Comparison of ENCODE assay signal across 13 cellular contexts in genomic region chr6:46184114-46184513, GRCh38. TPM values are rescaled to one million over a fixed set of nuclear protein-coding genes. Genes with fewer than 3 reads are reported as not detected.
DNase-seq lines count a peak whose midpoint lies in the region; ATAC-seq and TF ChIP-seq lines count a peak whose summit lies in the region.
"Had no signal": no experiment of that assay in that cellular context is flagged by ENCODE, and none has a peak within 500 bp of the region (broad histone marks: within the 10 kb centered on the region; RNA-seq: fewer than 3 reads in every experiment).

No MANE protein-coding gene starts in this region.

- ATAC-seq in GM23338 (no peak), sciatic nerve (peak; percentile 24), HG03280 (IDR thresholded peaks at IDR 0.05; ENCODE audit: unreplicated experiment) (no peak)
- ATAC-seq: K562; stimulated activated naive CD8-positive, alpha-beta T cell treated with anti-CD3 and anti-CD28 coated beads, Interleukin-15, Interleukin-2, amounts not matched to agents 100 U/mL and 50 U/mL, for 24 hours had no signal

- H3K27ac Mint-ChIP-seq in GM23338: no peak overlapping the region

- H3K4me1 Mint-ChIP-seq in GM23338: no peaks in the 10 kb centered on the region; the same call in 2 of the 3 replicates

- no peaks in the 10 kb centered on the region for H3K9me3 ChIP-seq in SJCRH30 (replicated peaks)
- H3K9me3 ChIP-seq in OCI-LY7 (ENCODE audit: low read length): no peaks in the 10 kb centered on the region
- H3K9me3 ChIP-seq: SK-N-SH had no signal

- H3K36me3 ChIP-seq in GM23338 (ENCODE audit: insufficient read depth) (no peaks in the 10 kb centered on the region), SJCRH30 (no peaks in the 10 kb centered on the region), OCI-LY7 (ENCODE audit: insufficient read depth, low read length) (no peaks in the 10 kb centered on the region)

- H3K27ac ChIP-seq in GM23338 (ENCODE audit: low read depth): no peak overlapping the region
- H3K27ac ChIP-seq in SJCRH30: no peak overlapping the region
- no peak overlapping the region for H3K27ac ChIP-seq in OCI-LY7 (ENCODE audit: low read depth, low read length, poor library complexity, severe bottlenecking)

- no peaks in the 10 kb centered on the region for H3K4me1 ChIP-seq in GM23338 (ENCODE audit: insufficient read depth)
- H3K4me1 ChIP-seq in SJCRH30: peaks cover 2% of the 10 kb centered on the region; the same call in 1 of the 2 replicates
- no peaks in the 10 kb centered on the region for H3K4me1 ChIP-seq in OCI-LY7 (ENCODE audit: insufficient read depth, low read length, poor library complexity, severe bottlenecking)

- H3K4me3 ChIP-seq in GM23338: no peak overlapping the region
- no peak overlapping the region for H3K4me3 ChIP-seq in SJCRH30
- no peak overlapping the region for H3K4me3 ChIP-seq in fibroblast of mammary gland (ENCODE audit: control insufficient read depth, low read depth, low read length)
- no peak overlapping the region for H3K4me3 ChIP-seq in OCI-LY7 (ENCODE audit: low read depth, low read length, poor library complexity, severe bottlenecking)
- H3K4me3 ChIP-seq: K562 had no signal

- H3K27me3 ChIP-seq in GM23338 (ENCODE audit: insufficient read depth) (no peaks in the 10 kb centered on the region), SJCRH30 (no peaks in the 10 kb centered on the region)

- H3K4me2 ChIP-seq in GM23338: no peak overlapping the region
- H3K4me2 ChIP-seq in OCI-LY7 (ENCODE audit: low read length): no peak overlapping the region
- H3K4me2 ChIP-seq: SK-N-SH had no signal

- H3K27me3 Mint-ChIP-seq in GM23338 (ENCODE audit: insufficient read depth, low read depth, poor library complexity): no peaks in the 10 kb centered on the region

- peak; percentile 24 for DNase-seq in GM23338 (ENCODE audit: low spot score)
- peak; percentile 31 to 43 for DNase-seq in SJCRH30
- peak; percentile 94 for DNase-seq in fibroblast of mammary gland (ENCODE audit: low read depth)
- DNase-seq in sciatic nerve (ENCODE audit: low spot score): no peak
- no peak for DNase-seq in effector CD4-positive, alpha-beta T cell
- no peak for DNase-seq in OCI-LY7 (ENCODE audit: low spot score)
- no peak for DNase-seq in hippocampal formation (lab: John Stamatoyannopoulos, UW)
- DNase-seq: activated CD4-positive, alpha-beta T cell treated with anti-CD3 and anti-CD28 coated beads for 4 hours; activated effector memory CD4-positive, alpha-beta T cell treated with Interleukin-2 at 50 U/mL for 16 hours; SK-N-SH; stimulated activated naive CD8-positive, alpha-beta T cell treated with anti-CD3 and anti-CD28 coated beads, Interleukin-15, Interleukin-2, amounts not matched to agents 100 U/mL and 50 U/mL, for 24 hours had no signal

- H3K79me2 ChIP-seq in GM23338 (replicated peaks; ENCODE audit: insufficient read depth) (no peaks in the 10 kb centered on the region), OCI-LY7 (ENCODE audit: insufficient read depth, low read depth, low read length) (no peaks in the 10 kb centered on the region)

- H4K20me1 ChIP-seq in GM23338 (replicated peaks; ENCODE audit: insufficient read depth) (no peaks in the 10 kb centered on the region), OCI-LY7 (ENCODE audit: insufficient read depth, low read length) (no peaks in the 10 kb centered on the region)

- H3K9me2 ChIP-seq in GM23338 (ENCODE audit: insufficient read depth) (peaks cover 3% of the 10 kb centered on the region; the same call in 1 of the 2 replicates), OCI-LY7 (ENCODE audit: insufficient read depth, low read length) (no peaks in the 10 kb centered on the region)
- H3K9me2 ChIP-seq: SK-N-SH had no signal

- intact Hi-C loops in sciatic nerve (cut with DNase I) (no loop called here), OCI-LY7 (cut with micrococcal nuclease; ENCODE audit: unreplicated experiment) (no loop called here)

- TF ChIP-seq CTCF in GM23338 (conservative IDR thresholded peaks at IDR 0.05; ENCODE audit: low read depth in 2 of 2) (no peak), fibroblast of mammary gland (conservative IDR thresholded peaks at IDR 0.05; ENCODE audit: control insufficient read depth, insufficient read depth, low read depth, low read length) (peak; percentile 35), OCI-LY7 (conservative IDR thresholded peaks at IDR 0.05; ENCODE audit: low read length) (no peak)

- CTCF ChIA-PET in OCI-LY7 (lab: Charles Lee; ENCODE audit: unreplicated experiment): no interaction called here

- no peaks in the 10 kb centered on the region for H3K9me3 Mint-ChIP-seq in GM23338

- no peak overlapping the region for H3K4me3 Mint-ChIP-seq in GM23338

- H3F3A ChIP-seq in GM23338 (replicated peaks; ENCODE audit: low read depth): no peaks in the 10 kb centered on the region

- BruUV-seq in OCI-LY7 (replicated peaks; lab: Mats Ljungman, UMichigan): no TSS peak

- POLR2A ChIA-PET in OCI-LY7 (lab: Charles Lee): no interaction called here

- H2AFZ ChIP-seq in GM23338 (no peak overlapping the region), OCI-LY7 (ENCODE audit: low read length) (no peak overlapping the region)

- no peaks in the 10 kb centered on the region for H3K36me3 Mint-ChIP-seq in GM23338 (ENCODE audit: low read depth)

TF ChIP-seq in GM23338, 12 proteins besides CTCF, POLR2A, EP300 and RAD21 (continues in another document):
- TF ChIP-seq JUNB (IDR thresholded peaks at IDR 0.05; ENCODE audit: unreplicated experiment): no peak
- TF ChIP-seq EZH2phosphoT487 (IDR thresholded peaks at IDR 0.05; ENCODE audit: unreplicated experiment): no peak
- no peak for TF ChIP-seq EZH2 (IDR thresholded peaks at IDR 0.05; ENCODE audit: low read depth, unreplicated experiment)
- no peak for TF ChIP-seq STAT1 (IDR thresholded peaks at IDR 0.05; ENCODE audit: unreplicated experiment)
- no peak for TF ChIP-seq POLR2AphosphoS5 (IDR thresholded peaks at IDR 0.05; ENCODE audit: low read depth)
- TF ChIP-seq ETS1 (IDR thresholded peaks at IDR 0.05): no peak
- TF ChIP-seq ZNF114 (CRISPR knock-in tag; IDR thresholded peaks at IDR 0.05): no peak
- no peak for TF ChIP-seq CREB1 (CRISPR knock-in tag; IDR thresholded peaks at IDR 0.05; ENCODE audit: low read depth)

RNA-seq across cellular contexts. Expression of gene ENPP5, which starts 13.3 kb away (rescaled TPM):
- 10.6 and 13.0 TPM in 2 replicates for total RNA-seq in GM23338 (2014; rRNA removed; shearing (Covaris generic))
- polyA plus RNA-seq in GM23338 (2016; fragmentation: Nextera tagmentation; extraction: Ambion mirVana): 7.3 and 8.5 TPM in 2 replicates
- not detected in 2 replicates for total RNA-seq in SJCRH30 (2014; rRNA removed; shearing (Covaris generic))
- total RNA-seq in sciatic nerve: 1.9 TPM
- 0.50 and 0.59 TPM in 2 replicates for total RNA-seq in OCI-LY7 (2014; rRNA removed; shearing (Covaris generic))
- 1.6 and 2.4 TPM in 2 replicates for total RNA-seq in OCI-LY7 (2022)
- total RNA-seq: K562 had no signal
- polyA plus RNA-seq: K562, SK-N-SH had no signal

RNA-seq across cellular contexts. Expression of gene ENPP4, which starts 54.3 kb away (rescaled TPM):
- total RNA-seq in GM23338 (2014; rRNA removed; shearing (Covaris generic)): 4.4 and 5.6 TPM in 2 replicates
- polyA plus RNA-seq in GM23338 (2016; fragmentation: Nextera tagmentation; extraction: Ambion mirVana): 2.2 and 2.3 TPM in 2 replicates
- total RNA-seq in SJCRH30 (2014; rRNA removed; shearing (Covaris generic)): 0.23 and 0.32 TPM in 2 replicates
- total RNA-seq in sciatic nerve (22.0 TPM), OCI-LY7 (2022) (8.8 and 9.2 TPM in 2 replicates)
- 5.7 and 7.1 TPM in 2 replicates for total RNA-seq in OCI-LY7 (2014; rRNA removed; shearing (Covaris generic))
- polyA plus RNA-seq: K562 had no signal

Comparison
In these comparisons a context has a peak if more than half of its experiments do, and no peak if none do; other contexts are left out.
1. DNase-seq: peak in GM23338 (single experiment), SJCRH30 (2 of 2) and fibroblast of mammary gland (single experiment); none in sciatic nerve (single experiment), effector CD4-positive, alpha-beta T cell (single experiment), OCI-LY7 (single experiment) and hippocampal formation (0 of 2).